In genomic region chr12:120259418-120260202, GRCh38 we compare ENCODE assay signal across 9 cellular contexts. TPM values are rescaled to one million over a fixed set of nuclear protein-coding genes. Genes with fewer than 3 reads are reported as not detected.
DNase-seq lines count a peak whose midpoint lies in the region; ATAC-seq and TF ChIP-seq lines count a peak whose summit lies in the region.
"Had no signal": no experiment of that assay in that cellular context is flagged by ENCODE, and none has a peak within 500 bp of the region (broad histone marks: within the 10 kb centered on the region; RNA-seq: fewer than 3 reads in every experiment).

No MANE protein-coding gene starts in this region.

- H3K9ac ChIP-seq in H9 (ENCODE audit: extremely low read depth, insufficient read length, low read length), result no peak overlapping the region
- H3K9ac ChIP-seq in stomach smooth muscle (ENCODE audit: low read length in 2 of 2), result no peak overlapping the region

- H3K23ac ChIP-seq in H9 (ENCODE audit: insufficient read length, low read depth, low read length), result no peak overlapping the region

- no peak overlapping the region for H4K5ac ChIP-seq in H9 (ENCODE audit: insufficient read length, low read depth, low read length)

- H3K4ac ChIP-seq in H9 (ENCODE audit: low read depth, low read length), result no peak overlapping the region

- WGBS in H9 (ENCODE audit: extremely low coverage, insufficient read length, low lambda C conversion rate), result 100% methylated on average over 1 of the region's 8 CpGs
- WGBS in heart right ventricle, 2 donors, result 63 to 71% methylated on average over 8 of the region's 8 CpGs
- 73% methylated on average over 8 of the region's 8 CpGs for WGBS in testis, 2 donors

- intact Hi-C loops in heart right ventricle (cut with DNase I) (no loop called here), testis (cut with DNase I; ENCODE audit: low total_unique reads) (no loop called here)

- peak overlapping the region in 2 of 3 experiments; percentile 26 to 94; a peak in 3 of 7 replicates for H3K27ac Mint-ChIP-seq in H9
- peak overlapping the region; percentile 43 for H3K27ac Mint-ChIP-seq in activated naive CD8-positive, alpha-beta T cell treated with anti-CD3 and anti-CD28 coated beads for 36 hours

- no peak overlapping the region for H3K56ac ChIP-seq in H9 (ENCODE audit: insufficient read length, low read depth, low read length)

- peak; percentile 26 for DNase-seq in H9
- no peak for DNase-seq in activated naive CD8-positive, alpha-beta T cell treated with anti-CD3 and anti-CD28 coated beads for 36 hours
- no peak for DNase-seq in heart right ventricle
- DNase-seq in testis, result no peak
- DNase-seq in NCI-H146 treated with DMSO at 0.1 percent for 48 hours (lab: John Stamatoyannopoulos, UW; ENCODE audit: unreplicated experiment), result no peak
- no peak for DNase-seq in NCI-H2029 treated with DMSO at 0.1 percent for 48 hours (lab: John Stamatoyannopoulos, UW)
- DNase-seq: central memory CD4-positive, alpha-beta T cell had no signal

- H3K4me3 ChIP-seq in heart right ventricle, result no peak overlapping the region
- H3K4me3 ChIP-seq in stomach smooth muscle (ENCODE audit: low read length in 2 of 2), result peak overlapping the region in 1 of 2 donors; percentile 3
- no peak overlapping the region for H3K4me3 ChIP-seq in testis

- peaks cover 0 to 19% (median 0%) of the 10 kb centered on the region in 9 donors for H3K36me3 ChIP-seq in heart right ventricle
- H3K36me3 ChIP-seq in stomach smooth muscle (ENCODE audit: control insufficient read depth in 2 of 2, insufficient read depth in 2 of 2, low read length in 2 of 2), result peaks cover 0 to 2% of the 10 kb centered on the region in 2 donors
- no peaks in the 10 kb centered on the region for H3K36me3 ChIP-seq in testis (ENCODE audit: low read depth, missing control alignments)

- H3K27ac ChIP-seq in H9 (ENCODE audit: insufficient read length, low read depth, low read length) (no peak overlapping the region), heart right ventricle (peak overlapping the region in 9 of 10 donors; percentile 9 to 92 (median 87)), stomach smooth muscle (ENCODE audit: low read length) (peak overlapping the region; percentile 37), testis (peak overlapping the region in 1 of 2 donors; percentile 36)

- peaks cover 3% of the 10 kb centered on the region for H3K23me2 ChIP-seq in H9 (ENCODE audit: insufficient read length, low read depth, low read length, poor library complexity, severe bottlenecking)

- H3K4me1 ChIP-seq in H9 (ENCODE audit: insufficient read depth, low read length) (peaks cover 18% of the 10 kb centered on the region), heart right ventricle (peaks cover 63 to 100% (median 98%) of the 10 kb centered on the region in 9 donors), stomach smooth muscle (ENCODE audit: control insufficient read depth, insufficient read depth, low read length) (peaks cover 70% of the 10 kb centered on the region), testis (peaks cover 55% of the 10 kb centered on the region)

- no peak overlapping the region for H3K4me3 Mint-ChIP-seq in H9
- H3K4me3 Mint-ChIP-seq in activated naive CD8-positive, alpha-beta T cell treated with anti-CD3 and anti-CD28 coated beads for 36 hours, result no peak overlapping the region

- no peak overlapping the region for H3K18ac ChIP-seq in H9 (ENCODE audit: insufficient read length, low read depth, low read length)

- no peak for TF ChIP-seq POLR2A in testis (IDR thresholded peaks at IDR 0.05)

- no peaks in the 10 kb centered on the region for H3K9me3 ChIP-seq in H9 (ENCODE audit: control insufficient read depth, low read depth, low read length)
- H3K9me3 ChIP-seq in heart right ventricle, result no peaks in the 10 kb centered on the region
- no peaks in the 10 kb centered on the region for H3K9me3 ChIP-seq in stomach smooth muscle (ENCODE audit: control insufficient read depth in 2 of 2, low read length in 2 of 2)
- H3K9me3 ChIP-seq in testis, result no peaks in the 10 kb centered on the region

- H3T11ph ChIP-seq in H9 (ENCODE audit: low read length), result no peak overlapping the region

- no peak overlapping the region for H2BK20ac ChIP-seq in H9 (ENCODE audit: low read depth, low read length, poor library complexity, severe bottlenecking)

- TF ChIP-seq CTCF in H9 (conservative IDR thresholded peaks at IDR 0.05) (no peak), heart right ventricle (IDR thresholded peaks at IDR 0.05) (no peak), testis (IDR thresholded peaks at IDR 0.05) (no peak)

- no peak overlapping the region for H2BK15ac ChIP-seq in H9 (ENCODE audit: low read depth, low read length)

- H2BK5ac ChIP-seq in H9 (ENCODE audit: insufficient read length, low read length), result no peak overlapping the region

- no peak overlapping the region for H2BK12ac ChIP-seq in H9 (ENCODE audit: insufficient read length, low read depth, low read length)

- no peaks in the 10 kb centered on the region for H3K27me3 ChIP-seq in H9 (ENCODE audit: insufficient read depth, low read length)
- no peaks in the 10 kb centered on the region for H3K27me3 ChIP-seq in heart right ventricle
- H3K27me3 ChIP-seq in stomach smooth muscle (ENCODE audit: control insufficient read depth in 1 of 2, insufficient read depth in 2 of 2, low read length in 2 of 2), result no peaks in the 10 kb centered on the region
- H3K27me3 ChIP-seq in testis, result no peaks in the 10 kb centered on the region

- ATAC-seq in heart right ventricle, result peak in 1 of 8 donors; percentile 55

- no peak overlapping the region for H3K14ac ChIP-seq in H9 (ENCODE audit: insufficient read depth, low read length)

- peaks cover 48% of the 10 kb centered on the region; the same call in 1 of the 2 replicates for H3K79me2 ChIP-seq in H9 (ENCODE audit: insufficient read depth, low read length)

- peaks cover 61 to 66% of the 10 kb centered on the region in 2 experiments for H3K4me1 Mint-ChIP-seq in H9
- peaks cover 74% of the 10 kb centered on the region for H3K4me1 Mint-ChIP-seq in activated naive CD8-positive, alpha-beta T cell treated with anti-CD3 and anti-CD28 coated beads for 36 hours

- H2AK5ac ChIP-seq in H9 (ENCODE audit: insufficient read length, low read length), result no peak overlapping the region

- H3K36me3 Mint-ChIP-seq in H9 (ENCODE audit: insufficient read depth in 1 of 3, low read depth in 3 of 3), result peaks cover 2 to 17% (median 12%) of the 10 kb centered on the region in 3 experiments; a peak in 6 of 7 replicates
- peaks cover 4% of the 10 kb centered on the region for H3K36me3 Mint-ChIP-seq in activated naive CD8-positive, alpha-beta T cell treated with anti-CD3 and anti-CD28 coated beads for 36 hours

- no peaks in the 10 kb centered on the region for H3K27me3 Mint-ChIP-seq in H9 (ENCODE audit: low read depth)
- H3K27me3 Mint-ChIP-seq in activated naive CD8-positive, alpha-beta T cell treated with anti-CD3 and anti-CD28 coated beads for 36 hours, result no peaks in the 10 kb centered on the region

- H2AFZ ChIP-seq in H9 (ENCODE audit: low read length), result no peak overlapping the region

- no peaks in the 10 kb centered on the region for H4K20me1 ChIP-seq in H9 (ENCODE audit: control insufficient read depth, insufficient read depth, insufficient read length)

- no peak overlapping the region for H3K4me2 ChIP-seq in H9 (ENCODE audit: insufficient read depth, insufficient read length, low read length)

- H3K9me3 Mint-ChIP-seq in H9, result no peaks in the 10 kb centered on the region
- H3K9me3 Mint-ChIP-seq in activated naive CD8-positive, alpha-beta T cell treated with anti-CD3 and anti-CD28 coated beads for 36 hours, result no peaks in the 10 kb centered on the region

- H3K79me1 ChIP-seq in H9 (ENCODE audit: insufficient read depth, low read depth, low read length, poor library complexity, severe bottlenecking), result peaks cover 3% of the 10 kb centered on the region

- H4K91ac ChIP-seq in H9 (ENCODE audit: insufficient read length, low read depth, low read length), result no peak overlapping the region

- H2BK120ac ChIP-seq in H9 (ENCODE audit: low read depth, low read length, poor library complexity, severe bottlenecking), result no peak overlapping the region

- H4K8ac ChIP-seq in H9 (replicated peaks; ENCODE audit: insufficient read length, low read depth, low read length), result no peak overlapping the region

RNA-seq across cellular contexts. Expression of gene PXN, which starts 5.9 kb away (rescaled TPM):
- 88.9 and 92.8 TPM in 2 replicates for total RNA-seq in H9 (2021)
- total RNA-seq in activated naive CD8-positive, alpha-beta T cell treated with anti-CD3 and anti-CD28 coated beads for 36 hours, result 10 to 100 TPM; 37.1 to 39.2 TPM
- 10 to 100 TPM; 52.0 to 83.7 (median 63.3) TPM for total RNA-seq in heart right ventricle
- polyA plus RNA-seq in heart right ventricle, result 100 to 1,000 TPM in 1 of 2 donors, 10 to 100 TPM in 1; 41.2 to 123 TPM
- 10 to 100 TPM; 81.8 to 84.9 TPM for total RNA-seq in testis
- polyA plus RNA-seq in testis (ENCODE audit: insufficient read depth, low read depth, low replicate concordance), result 89.6 TPM

RNA-seq across cellular contexts. Expression of gene RNU4-2, which starts 32.1 kb away (rescaled TPM):
- 2,441 and 2,702 TPM in 2 replicates for total RNA-seq in H9 (2021)
- 1,000 to 10,000 TPM; 1,075 to 1,133 TPM for total RNA-seq in activated naive CD8-positive, alpha-beta T cell treated with anti-CD3 and anti-CD28 coated beads for 36 hours
- over 10,000 TPM in 7 of 10 donors, 1,000 to 10,000 TPM in 3; 5,348 to 18,425 (median 10,263) TPM for total RNA-seq in heart right ventricle
- polyA plus RNA-seq in heart right ventricle, result not detected
- under 1 TPM; under 0.01 TPM for total RNA-seq in testis
- not detected for polyA plus RNA-seq in testis (ENCODE audit: insufficient read depth, low read depth, low replicate concordance)

RNA-seq across cellular contexts. Expression of gene RNU4-1, which starts 33.4 kb away (rescaled TPM):
- total RNA-seq in H9 (2021) (3,262 and 3,277 TPM in 2 replicates), heart right ventricle (1,000 to 10,000 TPM in 6 of 10 donors, 100 to 1,000 TPM in 4; 426 to 3,423 (median 1,870) TPM), testis (under 1 TPM; under 0.01 TPM)
- total RNA-seq in activated naive CD8-positive, alpha-beta T cell treated with anti-CD3 and anti-CD28 coated beads for 36 hours, result 100 to 1,000 TPM; 768 to 829 TPM
- polyA plus RNA-seq in heart right ventricle (not detected), testis (ENCODE audit: insufficient read depth, low read depth, low replicate concordance) (not detected)
- polyA plus RNA-seq: neural cell had no signal

RNA-seq across cellular contexts. Expression of gene SIRT4, which starts 42.5 kb away (rescaled TPM):
- total RNA-seq in H9 (2021) (1.4 and 2.1 TPM in 2 replicates), heart right ventricle (1 to 10 TPM; 3.7 to 9.0 (median 4.7) TPM), testis (1 to 10 TPM; 3.3 to 5.0 TPM)
- 1 to 10 TPM; 1.9 to 2.1 TPM for total RNA-seq in activated naive CD8-positive, alpha-beta T cell treated with anti-CD3 and anti-CD28 coated beads for 36 hours
- polyA plus RNA-seq in heart right ventricle (1 to 10 TPM; 2.8 to 6.2 TPM), testis (ENCODE audit: insufficient read depth, low read depth, low replicate concordance) (10.0 TPM)

RNA-seq across cellular contexts. Expression of gene RPLP0, which starts 58.7 kb away (rescaled TPM):
- 2,950 and 3,019 TPM in 2 replicates for total RNA-seq in H9 (2021)
- total RNA-seq in activated naive CD8-positive, alpha-beta T cell treated with anti-CD3 and anti-CD28 coated beads for 36 hours, result 1,000 to 10,000 TPM; 3,852 to 4,173 TPM
- total RNA-seq in heart right ventricle, result 1,000 to 10,000 TPM in 1 of 10 donors, 100 to 1,000 TPM in 9; 578 to 1,255 (median 694) TPM
- polyA plus RNA-seq in heart right ventricle, result 1,000 to 10,000 TPM in 1 of 2 donors, 100 to 1,000 TPM in 1; 852 to 3,129 TPM
- total RNA-seq in testis, result 1,000 to 10,000 TPM in 1 of 2 donors, 100 to 1,000 TPM in 1; 733 to 1,607 TPM
- 1,137 TPM for polyA plus RNA-seq in testis (ENCODE audit: insufficient read depth, low read depth, low replicate concordance)

Comparison
In these comparisons a context has a peak if more than half of its experiments do, and no peak if none do; other contexts are left out.
1. RNA of gene RNU4-2, which starts 32.1 kb away (total RNA-seq): 5,348 to 18,425 TPM in heart right ventricle, 2,441 to 2,702 TPM in H9 and 1,075 to 1,133 TPM in activated naive CD8-positive, alpha-beta T cell treated with anti-CD3 and anti-CD28 coated beads for 36 hours; under 0.01 TPM in testis; every median in the first group is over 1,000 times any median in the second.
2. RNA of gene RNU4-1, which starts 33.4 kb away (total RNA-seq): 3,262 to 3,277 TPM in H9, 426 to 3,423 TPM in heart right ventricle and 768 to 829 TPM in activated naive CD8-positive, alpha-beta T cell treated with anti-CD3 and anti-CD28 coated beads for 36 hours; under 0.01 TPM in testis; every median in the first group is over 100 times any median in the second.